8 cellular contexts compared by ENCODE assay signal in the genomic region with DNA sequence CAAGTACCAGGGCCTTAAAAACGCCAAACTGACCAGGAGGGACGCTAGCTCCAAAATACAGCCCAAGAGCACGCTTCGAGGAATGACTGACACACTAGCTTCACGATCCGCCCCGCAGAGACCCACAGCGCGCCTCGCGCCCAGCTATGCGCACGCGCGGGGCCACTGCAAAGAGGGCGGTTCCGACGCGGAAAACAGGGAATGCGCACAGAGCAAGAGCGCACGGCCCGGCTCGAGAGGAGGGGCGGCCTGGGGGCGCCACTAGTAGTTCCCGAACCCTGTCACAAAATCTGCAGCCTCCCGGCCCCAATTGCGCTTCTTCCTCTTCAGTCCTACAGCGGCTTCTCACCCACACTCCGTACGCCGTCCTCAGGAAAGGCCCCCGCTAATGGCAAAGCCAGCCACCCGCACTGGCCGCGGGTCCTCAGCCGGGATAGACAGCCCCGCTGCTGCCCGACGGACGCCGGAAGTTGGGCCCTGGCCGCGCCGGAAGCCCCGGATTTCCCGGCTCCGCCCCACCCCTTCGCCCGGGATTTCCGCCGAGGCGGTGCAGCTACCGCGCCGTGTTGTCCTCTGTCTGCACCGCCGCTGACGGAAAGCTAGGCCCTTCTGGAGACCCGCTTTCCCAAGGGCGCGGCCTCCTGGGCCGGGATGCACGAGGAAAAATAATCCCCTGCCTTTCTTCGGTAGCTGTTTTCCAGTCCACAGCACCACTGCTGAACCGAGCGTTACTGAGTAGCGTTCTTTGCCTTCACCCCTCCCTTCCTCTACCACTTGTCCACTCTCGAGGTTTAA. TPM values are rescaled to one million over a fixed set of nuclear protein-coding genes. Genes with fewer than 3 reads are reported as not detected.
DNase-seq lines count a peak whose midpoint lies in the region; ATAC-seq, FAIRE-seq and TF ChIP-seq lines count a peak whose summit lies in the region.

A gene with protein sequence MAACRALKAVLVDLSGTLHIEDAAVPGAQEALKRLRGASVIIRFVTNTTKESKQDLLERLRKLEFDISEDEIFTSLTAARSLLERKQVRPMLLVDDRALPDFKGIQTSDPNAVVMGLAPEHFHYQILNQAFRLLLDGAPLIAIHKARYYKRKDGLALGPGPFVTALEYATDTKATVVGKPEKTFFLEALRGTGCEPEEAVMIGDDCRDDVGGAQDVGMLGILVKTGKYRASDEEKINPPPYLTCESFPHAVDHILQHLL (minus strand): TSS at position 472 of the 795 bp plus-strand sequence. CDS start 14,061 bp downstream, outside the sequence.

- CTCF ChIA-PET in BJ (lab: Yijun Ruan, JAX) (interaction anchor here (1.0 to 1.8 kb wide), 4 partner anchors 18 to 54 kb away, joined by 3 to 4 read pairs (median 4); no protein-coding TSS in a partner anchor), HepG2 (lab: Yijun Ruan, JAX; ENCODE audit: low intra/inter-chr PET ratio, low total read pairs) (no interaction called here)

- no peak for TF ChIP-seq EP300 in HepG2 (IDR thresholded peaks at IDR 0.05; ENCODE audit: low read depth in 2 of 2, low read length in 2 of 2)
- no peak for TF ChIP-seq EP300 in HepG2 (CRISPR knock-in tag; IDR thresholded peaks at IDR 0.05; ENCODE audit: borderline replicate concordance)

- TF ChIP-seq POLR2A in GM19193 (IDR thresholded peaks at IDR 0.05; ENCODE audit: extremely low read depth, insufficient read depth, insufficient read length) (peak; percentile 95), HepG2 (IDR thresholded peaks at IDR 0.05; ENCODE audit: insufficient read depth in 1 of 2, low read depth in 2 of 2, low read length in 2 of 2) (peak; percentile 87 to 90)

- peaks cover 1% of the 10 kb centered on the region; the same call in 1 of the 2 replicates for H3K36me3 ChIP-seq in BJ (ENCODE audit: control insufficient read depth, insufficient read depth, low read length)
- H3K36me3 ChIP-seq in HepG2 (replicated peaks in 1 of 2; ENCODE audit: control insufficient read depth in 1 of 2, insufficient read depth in 2 of 2, low read length in 2 of 2): peaks cover 2 to 8% of the 10 kb centered on the region in 2 experiments; a peak in 3 of 5 replicates

- H3K27ac ChIP-seq in HepG2 (ENCODE audit: extremely low read length, insufficient read depth, low read length): peak within 1 kb of the TSS; percentile 81

- H3K36me3 Mint-ChIP-seq in dendritic cell treated with granulocyte-macrophage colony-stimulating factor and Interleukin-4, amounts not matched to agents 40 ng/mL and 50 ng/mL, for 4 days (ENCODE audit: low read depth): peaks cover 22% of the 10 kb centered on the region

- H3K4me2 ChIP-seq in HepG2 (ENCODE audit: low read depth, low read length): peak within 1 kb of the TSS; percentile 92

- DNase-seq in BJ (ENCODE audit: low read depth) (peak; percentile 13), NCI-H69 (lab: John Stamatoyannopoulos, UW) (peak; percentile 94), HepG2 (ENCODE audit: low spot score) (peak; percentile 58)
- DNase-seq in activated CD4-positive, alpha-beta T cell treated with anti-CD3 and anti-CD28 coated beads, Interleukin-2, amount 50 U/mL, for 24 hours (ENCODE audit: low read depth in 1 of 2, low spot score in 1 of 2): peak; percentile 62 to 73
- DNase-seq in stimulated activated CD4-positive, alpha-beta T cell treated with anti-CD3 and anti-CD28 coated beads, Interleukin-4, amount 100 ng/mL, for 1 hour: peak; percentile 84

- H2AFZ ChIP-seq in HepG2 (ENCODE audit: low read length): peak within 1 kb of the TSS; percentile 35

- TF ChIP-seq CTCF in BJ (IDR thresholded peaks at IDR 0.05; ENCODE audit: insufficient read depth, low read depth, low read length) (peak; percentile 19; the same call in 1 of the 2 replicates), HepG2 (CRISPR knock-in tag; IDR thresholded peaks at IDR 0.05) (0 out of 2 replicates have a peak, but pooled peaks have one; percentile 43)

- ATAC-seq in HG03432 (IDR thresholded peaks at IDR 0.05; ENCODE audit: unreplicated experiment) (peak; percentile 93), HepG2 (peak; percentile 95)

- in situ Hi-C loops in HepG2 (cut with HindIII; ENCODE audit: extremely low pct_ligation_motif_present, low pct_unique_long_range_greater_than_20kb): no loop called here

- peak within 1 kb of the TSS; percentile 98 for H3K27ac Mint-ChIP-seq in dendritic cell treated with granulocyte-macrophage colony-stimulating factor and Interleukin-4, amounts not matched to agents 40 ng/mL and 50 ng/mL, for 4 days

- no peaks in the 10 kb centered on the region for H3K27me3 Mint-ChIP-seq in dendritic cell treated with granulocyte-macrophage colony-stimulating factor and Interleukin-4, amounts not matched to agents 40 ng/mL and 50 ng/mL, for 4 days

- no peaks in the 10 kb centered on the region for H3K9me3 Mint-ChIP-seq in dendritic cell treated with granulocyte-macrophage colony-stimulating factor and Interleukin-4, amounts not matched to agents 40 ng/mL and 50 ng/mL, for 4 days

- H3K4me3 Mint-ChIP-seq in dendritic cell treated with granulocyte-macrophage colony-stimulating factor and Interleukin-4, amounts not matched to agents 40 ng/mL and 50 ng/mL, for 4 days: peak within 1 kb of the TSS; percentile 98

- H3K27me3 ChIP-seq in BJ (ENCODE audit: control insufficient read depth, insufficient read depth, low read length) (no peaks in the 10 kb centered on the region), HepG2 (ENCODE audit: control insufficient read depth in 1 of 2, insufficient read depth in 2 of 2, low read length in 2 of 2) (no peaks in the 10 kb centered on the region; a peak in 1 of 5 replicates)

- no peaks in the 10 kb centered on the region for H4K20me1 ChIP-seq in HepG2 (ENCODE audit: insufficient read depth, low read length)

- H3K4me1 ChIP-seq in HepG2 (ENCODE audit: insufficient read depth, low read length): peaks cover 33% of the 10 kb centered on the region

- peaks cover 41% of the 10 kb centered on the region for H3K79me2 ChIP-seq in HepG2 (ENCODE audit: insufficient read depth, low read length)

- H3K4me3 ChIP-seq in BJ (ENCODE audit: low read depth, low read length) (peak within 1 kb of the TSS; percentile 69), HepG2 (replicated peaks in 1 of 3; ENCODE audit: insufficient read depth in 1 of 3, low read depth in 2 of 3, low read length in 3 of 3) (peak within 1 kb of the TSS; percentile 63 to 87 (median 75))

- under 1% methylated on average over 31 of the region's 70 CpGs for WGBS in HepG2 (ENCODE audit: low lambda C conversion rate)

- intact Hi-C loops in dendritic cell treated with granulocyte-macrophage colony-stimulating factor and Interleukin-4, amounts not matched to agents 40 ng/mL and 50 ng/mL, for 4 days (cut with micrococcal nuclease): loop anchor here (1.0 kb wide), 1 partner anchor 26 kb away; the partner anchor contains the start of gene IER3IP1
- intact Hi-C loops in HepG2 (cut with micrococcal nuclease; ENCODE audit: unreplicated experiment): loop anchor here (1.0 kb wide), 1 partner anchor 25 kb away; no protein-coding TSS in a partner anchor

- POLR2A ChIA-PET in BJ (lab: Charles Lee) (interaction anchor here (0.6 kb wide), 2 partner anchors 45 to 1007 kb away, joined by 3 to 5 read pairs; no protein-coding TSS in a partner anchor), HepG2 (lab: Yijun Ruan, JAX) (interaction anchor here (0.7 to 2.4 kb wide), 15 partner anchors 9 to 54 kb away, joined by 3 to 9 read pairs (median 3); no protein-coding TSS in a partner anchor)

- H3K4me1 Mint-ChIP-seq in dendritic cell treated with granulocyte-macrophage colony-stimulating factor and Interleukin-4, amounts not matched to agents 40 ng/mL and 50 ng/mL, for 4 days (ENCODE audit: low read depth): peaks cover 31% of the 10 kb centered on the region

- H3K9me3 ChIP-seq in HepG2 (ENCODE audit: low read length): no peaks in the 10 kb centered on the region

- H3K9ac ChIP-seq in HepG2 (ENCODE audit: insufficient read depth, low read depth, low read length): peak within 1 kb of the TSS; percentile 92

- FAIRE-seq in HepG2 (lab: Jason Lieb, UNC): no peak

- TSS peak; percentile 61 for BruUV-seq in HepG2 (replicated peaks; lab: Mats Ljungman, UMichigan)

- no peak; the same call in 1 of the 2 replicates for TF ChIP-seq RAD21 in HepG2 (CRISPR knock-in tag; IDR thresholded peaks at IDR 0.05)

TF ChIP-seq in HepG2, 621 proteins besides CTCF, POLR2A, EP300 and RAD21 (continues in another document):
- TF ChIP-seq ZNF605 (CRISPR knock-in tag; IDR thresholded peaks at IDR 0.05): peak; percentile 75; the same call in 1 of the 2 replicates
- TF ChIP-seq, protein P1, sequence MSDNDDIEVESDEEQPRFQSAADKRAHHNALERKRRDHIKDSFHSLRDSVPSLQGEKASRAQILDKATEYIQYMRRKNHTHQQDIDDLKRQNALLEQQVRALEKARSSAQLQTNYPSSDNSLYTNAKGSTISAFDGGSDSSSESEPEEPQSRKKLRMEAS (IDR thresholded peaks at IDR 0.05): peak; percentile 76

RNA-seq across cellular contexts. Expression of the gene that starts here (rescaled TPM):
- polyA plus RNA-seq in BJ (2011; rRNA removed): 10.4 and 14.8 TPM in 2 replicates
- polyA minus RNA-seq in BJ (2011; rRNA and poly(A)+ RNA removed): 6.4 and 20.0 TPM in 2 replicates
- 34.7 and 44.4 TPM in 2 replicates for total RNA-seq in HepG2 (2016; rRNA removed; fragmentation: Illumina TruSeq; extraction: Trizol)
- total RNA-seq in HepG2 (2016; cell fraction: cytosol; rRNA removed; fragmentation: Illumina TruSeq; extraction: Trizol; ENCODE audit: low read depth): 9.1 and 12.0 TPM in 2 replicates
- 34.3 and 42.2 TPM in 2 replicates for total RNA-seq in HepG2 (2016; cell fraction: insoluble cytoplasmic fraction; rRNA removed; fragmentation: Illumina TruSeq; extraction: Trizol)
- total RNA-seq in HepG2 (2016; cell fraction: membrane; rRNA removed; fragmentation: Illumina TruSeq; extraction: Trizol): 27.4 and 28.2 TPM in 2 replicates
- total RNA-seq in HepG2 (2016; cell fraction: nucleus; rRNA removed; fragmentation: Illumina TruSeq; extraction: Trizol): 29.6 and 30.5 TPM in 2 replicates
- polyA plus RNA-seq in HepG2 (2011; rRNA removed): 10.0 and 10.2 TPM in 2 replicates
- polyA plus RNA-seq in HepG2 (2011; cell fraction: cytosol; rRNA removed): 7.2 and 7.7 TPM in 2 replicates
- 10.1 and 18.2 TPM in 2 replicates for polyA plus RNA-seq in HepG2 (2011; cell fraction: nucleus; rRNA removed)
- polyA plus RNA-seq in HepG2 (2012): 20.1 and 20.4 TPM in 2 replicates
- polyA plus RNA-seq in HepG2 (2016; cell fraction: cytosol; fragmentation: Illumina TruSeq; extraction: Trizol; ENCODE audit: low read depth): 9.0 and 12.5 TPM in 2 replicates
- 46.1 and 52.4 TPM in 2 replicates for polyA plus RNA-seq in HepG2 (2016; cell fraction: insoluble cytoplasmic fraction; fragmentation: Illumina TruSeq; extraction: Trizol; ENCODE audit: low read depth)
- polyA plus RNA-seq in HepG2 (2016; cell fraction: membrane; fragmentation: Illumina TruSeq; extraction: Trizol; ENCODE audit: low read depth): 21.3 and 23.3 TPM in 2 replicates
- 37.9 and 40.9 TPM in 2 replicates for polyA plus RNA-seq in HepG2 (2016; cell fraction: nucleus; fragmentation: Illumina TruSeq; extraction: Trizol; ENCODE audit: insufficient read depth, low read depth)
- polyA minus RNA-seq in HepG2 (2011; rRNA and poly(A)+ RNA removed; ENCODE audit: low replicate concordance): 12.7 TPM in 2 replicates
- 8.6 and 14.9 TPM in 2 replicates for polyA minus RNA-seq in HepG2 (2011; cell fraction: cytosol; rRNA and poly(A)+ RNA removed)
- 34.9 and 40.7 TPM in 2 replicates for polyA minus RNA-seq in HepG2 (2011; cell fraction: nucleus; rRNA and poly(A)+ RNA removed)

Comparison
In these comparisons a context has a peak if more than half of its experiments do, and no peak if none do; other contexts are left out.
1. Peak in every context shown above with its lines: DNase-seq, ATAC-seq, H3K4me3 ChIP-seq and H3K27ac ChIP-seq.
2. DNase-seq: peak in every context shown above with its lines; median percentile 94 in NCI-H69; 84 in stimulated activated CD4-positive, alpha-beta T cell treated with anti-CD3 and anti-CD28 coated beads, Interleukin-4, amount 100 ng/mL, for 1 hour; 68 in activated CD4-positive, alpha-beta T cell treated with anti-CD3 and anti-CD28 coated beads, Interleukin-2, amount 50 U/mL, for 24 hours; 58 in HepG2; 13 in BJ.